In the genomic region with DNA sequence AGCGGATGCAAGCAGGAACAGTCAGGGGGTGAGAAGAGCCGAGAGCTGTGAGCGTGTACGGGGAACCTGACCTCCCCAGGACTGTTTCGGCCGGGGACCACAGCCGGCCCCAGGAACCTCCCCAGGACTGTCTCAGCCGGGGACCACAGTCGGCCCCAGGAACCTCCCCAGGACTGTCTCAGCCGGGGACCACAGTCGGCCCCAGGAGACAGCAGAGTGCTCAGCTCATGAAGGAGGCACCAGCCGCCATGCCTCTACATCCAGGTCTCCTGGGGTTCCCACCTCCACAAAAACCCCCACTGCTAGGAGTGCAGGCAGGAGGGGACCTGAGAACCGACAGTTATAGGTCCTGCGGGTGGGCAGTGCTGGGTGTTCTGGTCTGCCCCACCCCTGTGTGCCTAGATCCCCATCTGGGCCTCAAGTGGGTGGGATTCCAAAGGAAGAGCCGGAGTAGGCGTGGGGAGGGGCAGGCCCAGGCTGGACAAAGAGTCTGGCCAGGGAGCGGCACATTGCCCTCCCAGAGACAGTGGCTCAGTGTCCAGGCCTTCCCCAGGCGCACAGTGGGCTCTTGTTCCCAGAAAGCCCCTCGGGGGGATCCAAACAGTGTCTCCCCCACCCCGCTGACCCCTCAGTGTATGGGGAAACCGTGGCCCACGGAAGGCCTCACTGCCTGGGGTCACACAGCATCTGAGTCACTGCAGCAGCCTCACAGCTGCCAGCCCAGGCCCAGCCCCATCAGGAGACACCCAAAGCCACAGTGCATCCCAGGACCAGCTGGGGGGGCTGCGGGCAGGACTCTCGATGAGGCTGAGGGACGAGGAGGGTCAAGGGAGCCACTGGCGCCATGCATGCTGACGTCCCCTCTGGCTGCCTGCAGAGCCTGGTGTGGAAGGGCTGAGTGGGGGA, we compare ENCODE assay signal across 1 cellular context.
TF ChIP-seq lines count a peak whose summit lies in the region.

No MANE protein-coding gene starts in this region.

TF ChIP-seq in WTC11, 78 proteins besides CTCF, POLR2A, EP300 and RAD21:
- TF ChIP-seq, protein P1, sequence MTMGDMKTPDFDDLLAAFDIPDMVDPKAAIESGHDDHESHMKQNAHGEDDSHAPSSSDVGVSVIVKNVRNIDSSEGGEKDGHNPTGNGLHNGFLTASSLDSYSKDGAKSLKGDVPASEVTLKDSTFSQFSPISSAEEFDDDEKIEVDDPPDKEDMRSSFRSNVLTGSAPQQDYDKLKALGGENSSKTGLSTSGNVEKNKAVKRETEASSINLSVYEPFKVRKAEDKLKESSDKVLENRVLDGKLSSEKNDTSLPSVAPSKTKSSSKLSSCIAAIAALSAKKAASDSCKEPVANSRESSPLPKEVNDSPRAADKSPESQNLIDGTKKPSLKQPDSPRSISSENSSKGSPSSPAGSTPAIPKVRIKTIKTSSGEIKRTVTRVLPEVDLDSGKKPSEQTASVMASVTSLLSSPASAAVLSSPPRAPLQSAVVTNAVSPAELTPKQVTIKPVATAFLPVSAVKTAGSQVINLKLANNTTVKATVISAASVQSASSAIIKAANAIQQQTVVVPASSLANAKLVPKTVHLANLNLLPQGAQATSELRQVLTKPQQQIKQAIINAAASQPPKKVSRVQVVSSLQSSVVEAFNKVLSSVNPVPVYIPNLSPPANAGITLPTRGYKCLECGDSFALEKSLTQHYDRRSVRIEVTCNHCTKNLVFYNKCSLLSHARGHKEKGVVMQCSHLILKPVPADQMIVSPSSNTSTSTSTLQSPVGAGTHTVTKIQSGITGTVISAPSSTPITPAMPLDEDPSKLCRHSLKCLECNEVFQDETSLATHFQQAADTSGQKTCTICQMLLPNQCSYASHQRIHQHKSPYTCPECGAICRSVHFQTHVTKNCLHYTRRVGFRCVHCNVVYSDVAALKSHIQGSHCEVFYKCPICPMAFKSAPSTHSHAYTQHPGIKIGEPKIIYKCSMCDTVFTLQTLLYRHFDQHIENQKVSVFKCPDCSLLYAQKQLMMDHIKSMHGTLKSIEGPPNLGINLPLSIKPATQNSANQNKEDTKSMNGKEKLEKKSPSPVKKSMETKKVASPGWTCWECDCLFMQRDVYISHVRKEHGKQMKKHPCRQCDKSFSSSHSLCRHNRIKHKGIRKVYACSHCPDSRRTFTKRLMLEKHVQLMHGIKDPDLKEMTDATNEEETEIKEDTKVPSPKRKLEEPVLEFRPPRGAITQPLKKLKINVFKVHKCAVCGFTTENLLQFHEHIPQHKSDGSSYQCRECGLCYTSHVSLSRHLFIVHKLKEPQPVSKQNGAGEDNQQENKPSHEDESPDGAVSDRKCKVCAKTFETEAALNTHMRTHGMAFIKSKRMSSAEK (CRISPR knock-in tag; IDR thresholded peaks at IDR 0.05; ENCODE audit: borderline replicate concordance) = no peak
